ENCODE assay signal across 8 cellular contexts in the genomic region with DNA sequence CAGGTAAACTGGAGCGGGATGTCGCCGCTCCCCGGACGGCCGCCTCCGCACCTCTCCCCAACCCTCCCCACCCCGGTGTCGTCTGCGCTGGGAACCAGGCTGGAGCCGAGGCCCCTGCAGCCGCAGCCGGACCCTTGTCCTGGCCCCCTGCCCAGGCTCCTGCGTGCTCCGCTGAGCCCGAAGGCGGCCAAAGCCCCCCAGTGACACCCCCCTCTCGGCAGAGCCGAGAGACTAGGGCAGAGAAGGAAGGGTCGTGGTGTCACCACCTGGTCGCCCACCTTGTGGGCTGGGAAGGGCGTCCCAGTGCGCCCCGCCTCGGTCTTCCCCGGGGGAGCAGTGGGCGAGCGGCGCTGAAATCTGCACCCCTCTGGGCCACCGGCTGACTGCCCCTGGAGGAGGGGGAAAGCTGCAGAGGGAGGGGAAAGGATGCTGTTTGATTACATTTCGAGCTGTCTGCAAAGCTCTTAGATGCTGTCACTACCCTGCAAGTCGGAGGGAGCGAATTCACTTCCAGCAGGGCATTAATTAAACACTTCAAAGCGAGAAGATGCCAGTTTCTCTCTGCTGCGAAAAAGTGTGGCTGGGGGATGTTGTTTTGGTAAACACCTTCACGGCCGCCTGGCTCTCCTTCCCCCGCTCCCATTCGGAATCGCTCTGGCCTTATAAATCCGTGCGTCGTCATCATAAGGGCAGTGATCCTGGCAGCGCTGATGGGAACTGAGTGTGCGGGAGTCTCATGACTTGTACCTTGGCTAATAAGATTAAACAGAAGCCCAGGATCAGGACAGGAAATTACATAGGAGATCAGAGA. TPM values are rescaled to one million over a fixed set of nuclear protein-coding genes. Genes with fewer than 3 reads are reported as not detected.
DNase-seq lines count a peak whose midpoint lies in the region; ATAC-seq, FAIRE-seq and TF ChIP-seq lines count a peak whose summit lies in the region.

No MANE protein-coding gene starts in this region.

- H3K79me2 ChIP-seq in keratinocyte (ENCODE audit: control insufficient read depth, insufficient read depth, low read length): no peaks in the 10 kb centered on the region

- H3K4me1 Mint-ChIP-seq in Calu3 (ENCODE audit: low read depth, unreplicated experiment): no peaks in the 10 kb centered on the region
- no peaks in the 10 kb centered on the region for H3K4me1 Mint-ChIP-seq in stimulated activated memory B cell treated with anti-CD40 and anti-IgM and Interleukin-4, amounts not matched to agents 10 μg/mL and 1 μg/mL and 100 μg/mL, for 72 hours

- BruUV-seq in Calu3 (replicated peaks; lab: Mats Ljungman, UMichigan): no TSS peak

- peak overlapping the region; percentile 59 for H3K4me3 ChIP-seq in HUES64 (ENCODE audit: low read length)
- peak overlapping the region; percentile 69 for H3K4me3 ChIP-seq in brain microvascular endothelial cell (ENCODE audit: low read depth, low read length)
- peak overlapping the region; percentile 44 to 60 (median 56) for H3K4me3 ChIP-seq in keratinocyte (ENCODE audit: control insufficient read depth in 2 of 3, extremely low read depth in 1 of 3, insufficient read depth in 2 of 3, low read depth in 1 of 3, low read length in 3 of 3)

- DNase-seq in Calu3: no peak
- no peak for DNase-seq in brain microvascular endothelial cell
- DNase-seq in keratinocyte (ENCODE audit: low read depth, low spot score): no peak
- DNase-seq in NOMO-1 (lab: John Stamatoyannopoulos, UW; ENCODE audit: unreplicated experiment in 2 of 2): no peak
- no peak for DNase-seq in NAMALWA (ENCODE audit: low spot score)

- no peak for FAIRE-seq in keratinocyte (lab: Jason Lieb, UNC)

- WGBS in HUES64: 5% methylated on average over 45 of the region's 45 CpGs

- no peaks in the 10 kb centered on the region for H3K9me3 ChIP-seq in HUES64 (ENCODE audit: insufficient read depth, low read depth, low read length)
- no peaks in the 10 kb centered on the region for H3K9me3 ChIP-seq in keratinocyte (ENCODE audit: control insufficient read depth, low read depth, low read length)

- no peak overlapping the region for H3K27ac ChIP-seq in HUES64 (ENCODE audit: low read depth, low read length)
- H3K27ac ChIP-seq in brain microvascular endothelial cell: no peak overlapping the region
- H3K27ac ChIP-seq in keratinocyte (ENCODE audit: control insufficient read depth, insufficient read depth, low read length): no peak overlapping the region

- H3K9me1 ChIP-seq in keratinocyte (ENCODE audit: control insufficient read depth, extremely low read depth, insufficient read depth, low read length): no peaks in the 10 kb centered on the region

- H3K9ac ChIP-seq in HUES64 (ENCODE audit: low read depth, low read length) (no peak overlapping the region), keratinocyte (ENCODE audit: control insufficient read depth, extremely low read depth, insufficient read depth, low read length) (no peak overlapping the region)

- ATAC-seq in stimulated activated memory B cell treated with anti-CD40 and anti-IgM and Interleukin-4, amounts not matched to agents 10 μg/mL and 1 μg/mL and 100 μg/mL, for 72 hours: peak; percentile 34
- no peak for ATAC-seq in HG03045 (IDR thresholded peaks at IDR 0.05; ENCODE audit: unreplicated experiment)

- H3K9me3 Mint-ChIP-seq in Calu3 (ENCODE audit: low read depth, unreplicated experiment): no peaks in the 10 kb centered on the region
- no peaks in the 10 kb centered on the region for H3K9me3 Mint-ChIP-seq in stimulated activated memory B cell treated with anti-CD40 and anti-IgM and Interleukin-4, amounts not matched to agents 10 μg/mL and 1 μg/mL and 100 μg/mL, for 72 hours

- H3K27me3 ChIP-seq in HUES64 (ENCODE audit: insufficient read depth, low read length): peaks cover 44% of the 10 kb centered on the region
- no peaks in the 10 kb centered on the region for H3K27me3 ChIP-seq in brain microvascular endothelial cell (replicated peaks)
- H3K27me3 ChIP-seq in keratinocyte (ENCODE audit: control insufficient read depth, extremely low read depth, insufficient read depth, low read length): peaks cover 8% of the 10 kb centered on the region

- dilution Hi-C loops in keratinocyte (cut with MboI; ENCODE audit: extremely low pct_ligation_motif_present, low sequenced_read_pairs): no loop called here

- peak overlapping the region; percentile 70 for H3K4me3 Mint-ChIP-seq in Calu3 (ENCODE audit: low read depth, unreplicated experiment)
- H3K4me3 Mint-ChIP-seq in stimulated activated memory B cell treated with anti-CD40 and anti-IgM and Interleukin-4, amounts not matched to agents 10 μg/mL and 1 μg/mL and 100 μg/mL, for 72 hours: peak overlapping the region; percentile 16

- H3K36me3 Mint-ChIP-seq in Calu3 (ENCODE audit: insufficient read depth, unreplicated experiment): peaks cover 6% of the 10 kb centered on the region
- no peaks in the 10 kb centered on the region for H3K36me3 Mint-ChIP-seq in stimulated activated memory B cell treated with anti-CD40 and anti-IgM and Interleukin-4, amounts not matched to agents 10 μg/mL and 1 μg/mL and 100 μg/mL, for 72 hours

- no peak overlapping the region for H3K27ac Mint-ChIP-seq in Calu3 (ENCODE audit: unreplicated experiment)
- H3K27ac Mint-ChIP-seq in stimulated activated memory B cell treated with anti-CD40 and anti-IgM and Interleukin-4, amounts not matched to agents 10 μg/mL and 1 μg/mL and 100 μg/mL, for 72 hours: no peak overlapping the region

- in situ Hi-C loops in brain microvascular endothelial cell (cut with HindIII; ENCODE audit: low pct_ligation_motif_present, low sequenced_read_pairs): no loop called here

- peak overlapping the region; percentile 65 for H2AFZ ChIP-seq in keratinocyte (ENCODE audit: control insufficient read depth, low read length)

- no peaks in the 10 kb centered on the region for H4K20me1 ChIP-seq in keratinocyte (ENCODE audit: control insufficient read depth, extremely low read depth, insufficient read depth, low read length)

- H3K4me2 ChIP-seq in keratinocyte (ENCODE audit: control insufficient read depth, extremely low read depth, insufficient read depth, low read depth, low read length): peak overlapping the region; percentile 75

- CTCF ChIA-PET in Calu3 (lab: Charles Lee): interaction anchor here (0.5 kb wide), 1 partner anchor 687 kb away, joined by 7 read pairs; no protein-coding TSS in a partner anchor

- TF ChIP-seq CTCF in Calu3 (IDR thresholded peaks at IDR 0.05; ENCODE audit: unreplicated experiment) (no peak), brain microvascular endothelial cell (IDR thresholded peaks at IDR 0.05; ENCODE audit: low read depth, low read length, missing control alignments) (no peak), keratinocyte (optimal IDR thresholded peaks at IDR 0.05 in 1 of 3, IDR thresholded peaks at IDR 0.05 in 1 of 3, conservative IDR thresholded peaks at IDR 0.05 in 1 of 3; ENCODE audit: extremely low read depth in 1 of 3, insufficient read depth in 2 of 3, low read length in 3 of 3) (no peak)

- no peaks in the 10 kb centered on the region for H3K27me3 Mint-ChIP-seq in Calu3 (ENCODE audit: unreplicated experiment)
- peaks cover 27% of the 10 kb centered on the region for H3K27me3 Mint-ChIP-seq in stimulated activated memory B cell treated with anti-CD40 and anti-IgM and Interleukin-4, amounts not matched to agents 10 μg/mL and 1 μg/mL and 100 μg/mL, for 72 hours

- H3K36me3 ChIP-seq in HUES64 (ENCODE audit: insufficient read depth, low read length) (no peaks in the 10 kb centered on the region), brain microvascular endothelial cell (replicated peaks) (no peaks in the 10 kb centered on the region), keratinocyte (ENCODE audit: control insufficient read depth in 2 of 2, extremely low read depth in 1 of 2, insufficient read depth in 2 of 2, low read length in 2 of 2) (no peaks in the 10 kb centered on the region)

- H3K4me1 ChIP-seq in HUES64 (ENCODE audit: insufficient read depth, low read length): peaks cover 15% of the 10 kb centered on the region
- H3K4me1 ChIP-seq in keratinocyte (ENCODE audit: control insufficient read depth, extremely low read depth, insufficient read depth, low read length): peaks cover 6% of the 10 kb centered on the region

- intact Hi-C loops in Calu3 (cut with micrococcal nuclease; ENCODE audit: unreplicated experiment): no loop called here

RNA-seq across cellular contexts. Expression of gene DYNC1I1, which starts 0.6 kb away (rescaled TPM):
- total RNA-seq in Calu3 (2022): 0.73 and 1.4 TPM in 2 replicates
- 0.90 TPM for polyA plus RNA-seq in HUES64 (2013, experiment 1 of 2)
- polyA plus RNA-seq in HUES64 (2013, experiment 2 of 2): 2.0 TPM
- 0.10 to 0.46 TPM (median 0.43 TPM) in 3 replicates for polyA plus RNA-seq in keratinocyte
- 1.4 TPM for polyA plus RNA-seq in keratinocyte (2011; ENCODE audit: low read depth)
- 0.45 TPM in 2 replicates for polyA plus RNA-seq in keratinocyte (2011; cell fraction: cytosol; rRNA removed)
- 0.38 and 1.2 TPM in 2 replicates for polyA plus RNA-seq in keratinocyte (2011; cell fraction: nucleus; rRNA removed)
- polyA plus RNA-seq in keratinocyte (2012; ENCODE audit: low replicate concordance): 0.18 and 0.21 TPM in 2 replicates
- 0.10 to 0.59 TPM in 2 of 3 replicates, not detected in the other for polyA minus RNA-seq in keratinocyte
- not detected for polyA minus RNA-seq in keratinocyte (2011; cell fraction: cytosol; rRNA and poly(A)+ RNA removed)
- polyA minus RNA-seq in keratinocyte (2011; cell fraction: nucleus; rRNA and poly(A)+ RNA removed): 1.2 TPM in 1 of 2 replicates, not detected in the other
